ENCODE assay signal across 8 cellular contexts in genomic region chr6:36875250-36875633, GRCh38. TPM values are rescaled to one million over a fixed set of nuclear protein-coding genes. Genes with fewer than 3 reads are reported as not detected.
A peak's percentile ranks its signal among the peaks of the same experiment; 100 is the strongest.
DNase-seq lines count a peak whose midpoint lies in the region; ATAC-seq, FAIRE-seq and TF ChIP-seq lines count a peak whose summit lies in the region.

No MANE protein-coding gene starts in this region.

- DNase-seq in DND-41 (no peak), OCI-M1 (lab: John Stamatoyannopoulos, UW) (peak; percentile 51), epithelial cell of esophagus (ENCODE audit: low read depth) (no peak), pancreas (no peak), activated gamma-delta T cell (lab: John Stamatoyannopoulos, UW) (no peak)
- DNase-seq in stimulated activated naive CD4-positive, alpha-beta T cell (lab: John Stamatoyannopoulos, UW) = no peak

- H3K27ac ChIP-seq in DND-41 (ENCODE audit: low read length) = peak overlapping the region; percentile 100
- peak overlapping the region in 3 of 4 donors; percentile 83 to 94 (median 85) for H3K27ac ChIP-seq in pancreas

- no peak for TF ChIP-seq CTCF in DND-41 (IDR thresholded peaks at IDR 0.05; ENCODE audit: borderline replicate concordance, extremely low read depth, low read length, poor library complexity, severe bottlenecking)
- no peak for TF ChIP-seq CTCF in epithelial cell of esophagus (IDR thresholded peaks at IDR 0.05; ENCODE audit: insufficient read depth, low read depth, low read length, missing control alignments)
- TF ChIP-seq CTCF in pancreas (IDR thresholded peaks at IDR 0.05) = no peak

- peaks cover 42% of the 10 kb centered on the region for H3K79me2 ChIP-seq in DND-41 (ENCODE audit: insufficient read depth, low read length)

- H3K9me3 ChIP-seq in DND-41 (ENCODE audit: insufficient read depth, low read length, severe bottlenecking) (no peaks in the 10 kb centered on the region), pancreas (no peaks in the 10 kb centered on the region)

- H3K36me3 ChIP-seq in DND-41 (ENCODE audit: insufficient read depth, low read length) = peaks cover 25% of the 10 kb centered on the region
- H3K36me3 ChIP-seq in pancreas = no peaks in the 10 kb centered on the region

- intact Hi-C loops in pancreas (cut with DNase I) = no loop called here

- ATAC-seq in DND-41 (ENCODE audit: insufficient read depth, low read depth) (no peak), pancreas (peak in 1 of 4 donors; percentile 5), GM19467 (IDR thresholded peaks at IDR 0.05; ENCODE audit: unreplicated experiment) (no peak), GM21447 (IDR thresholded peaks at IDR 0.05; ENCODE audit: unreplicated experiment) (no peak)

- 24 to 34% methylated on average over 6 of the region's 6 CpGs for WGBS in pancreas, 2 donors

- peak overlapping the region; percentile 71 to 82; a peak in 3 of 4 replicates for H3K4me3 ChIP-seq in DND-41 (ENCODE audit: low read depth in 1 of 2, low read length in 2 of 2)
- H3K4me3 ChIP-seq in epithelial cell of esophagus (ENCODE audit: low read length) = peak overlapping the region; percentile 93
- H3K4me3 ChIP-seq in pancreas = peak overlapping the region; percentile 85 to 99 (median 90)

- no peaks in the 10 kb centered on the region for H4K20me1 ChIP-seq in DND-41 (ENCODE audit: insufficient read depth, low read length)

- peak overlapping the region; percentile 99 for H2AFZ ChIP-seq in DND-41 (ENCODE audit: low read depth, low read length)

- peak overlapping the region; percentile 86 for H3K4me2 ChIP-seq in DND-41 (ENCODE audit: insufficient read depth, low read length)

- no peak for FAIRE-seq in pancreas (lab: Jason Lieb, UNC)

- H3K4me1 ChIP-seq in DND-41 (ENCODE audit: insufficient read depth, low read length) (peaks cover 49% of the 10 kb centered on the region), pancreas (peaks cover 4 to 27% (median 8%) of the 10 kb centered on the region in 3 donors)

- H3K27me3 ChIP-seq in DND-41 (ENCODE audit: insufficient read depth, low read length, poor library complexity) (no peaks in the 10 kb centered on the region), pancreas (no peaks in the 10 kb centered on the region)

- peak overlapping the region; percentile 84 for H3K9ac ChIP-seq in DND-41 (ENCODE audit: low read depth, low read length)

RNA-seq across cellular contexts. Expression of gene PPIL1, which starts 0.6 kb away (rescaled TPM):
- total RNA-seq in pancreas = 10 to 100 TPM in 3 of 6 donors, 1 to 10 TPM in 3; 5.1 to 13.1 (median 8.5) TPM
- polyA plus RNA-seq in pancreas = 1 to 10 TPM; 7.7 to 9.7 TPM

RNA-seq across cellular contexts. Expression of gene C6orf89, which starts 10.5 kb away (rescaled TPM):
- 10 to 100 TPM; 26.0 to 39.2 (median 31.9) TPM for total RNA-seq in pancreas
- 10 to 100 TPM; 11.6 to 15.9 TPM for polyA plus RNA-seq in pancreas

RNA-seq across cellular contexts. Expression of gene CPNE5, which starts 36.0 kb away (rescaled TPM):
- 1 to 10 TPM in 1 of 6 donors, under 1 TPM in 5; 0.19 to 1.5 (median 0.34) TPM for total RNA-seq in pancreas
- polyA plus RNA-seq in pancreas = 1 to 10 TPM in 1 of 2 donors, under 1 TPM in 1; 0.80 to 1.2 TPM
